Comparison of ENCODE assay signal across 1 cellular context in the genomic region with DNA sequence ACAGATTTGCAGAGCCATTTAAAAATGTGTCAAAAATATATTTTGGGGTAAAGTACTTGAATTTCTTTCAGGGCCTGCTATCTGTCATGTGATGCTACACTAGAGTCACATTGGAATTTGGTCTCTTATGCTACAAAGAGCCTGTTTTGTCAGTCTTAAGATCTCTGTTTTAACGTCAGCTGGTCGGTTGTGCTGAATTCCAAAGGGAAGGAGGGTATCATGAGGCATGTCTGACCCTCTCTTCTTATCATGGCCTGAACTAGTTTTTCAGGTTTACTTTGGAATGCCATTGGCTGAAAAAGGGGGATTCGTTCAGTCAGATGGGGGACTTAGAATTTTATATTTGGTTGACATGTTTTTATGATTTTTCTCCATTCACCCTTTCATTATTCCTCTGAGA.
TF ChIP-seq lines count a peak whose summit lies in the region.

No MANE protein-coding gene starts in this region.

TF ChIP-seq in GM23338, 12 proteins besides CTCF, POLR2A, EP300 and RAD21 (continued from another document):
- TF ChIP-seq ZNF462 (CRISPR knock-in tag; IDR thresholded peaks at IDR 0.05) (no peak), JUNB (IDR thresholded peaks at IDR 0.05; ENCODE audit: unreplicated experiment) (no peak), ZNF331 (CRISPR knock-in tag; IDR thresholded peaks at IDR 0.05; ENCODE audit: low read depth) (no peak)
